1 cellular context compared by ENCODE assay signal in genomic region chr6:1606533-1607235, GRCh38.
TF ChIP-seq lines count a peak whose summit lies in the region.

No MANE protein-coding gene starts in this region.

TF ChIP-seq in GM12878, 131 proteins besides CTCF, POLR2A, EP300 and RAD21 (continued from another document):
- no peak for TF ChIP-seq SKIL (IDR thresholded peaks at IDR 0.05; ENCODE audit: low read depth, poor library complexity, severe bottlenecking)
